ENCODE assay signal across 12 cellular contexts in the genomic region with DNA sequence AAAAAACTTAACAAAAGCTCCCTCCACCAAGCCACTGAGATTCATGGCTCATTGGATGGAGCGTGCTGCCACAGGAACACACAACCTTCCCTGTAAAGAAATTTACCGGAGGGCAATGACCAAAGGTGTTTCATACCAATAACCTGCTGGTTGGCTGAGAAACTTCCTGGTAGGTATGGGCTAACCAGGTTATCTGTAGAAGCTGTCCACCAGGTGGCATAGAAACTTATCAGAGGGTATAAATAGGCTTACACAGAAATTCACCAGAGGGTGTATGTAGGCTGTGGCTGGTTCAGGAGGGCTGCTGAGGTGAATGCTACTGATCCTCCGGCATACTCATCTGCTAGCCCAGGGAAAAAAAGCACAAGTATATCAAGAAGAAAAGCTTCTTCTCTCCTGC. TPM values are rescaled to one million over a fixed set of nuclear protein-coding genes. Genes with fewer than 3 reads are reported as not detected.
A peak's percentile ranks its signal among the peaks of the same experiment; 100 is the strongest.
DNase-seq lines count a peak whose midpoint lies in the region; ATAC-seq and TF ChIP-seq lines count a peak whose summit lies in the region.
"Had no signal": no experiment of that assay in that cellular context is flagged by ENCODE, and none has a peak within 500 bp of the region (broad histone marks: within the 10 kb centered on the region; RNA-seq: fewer than 3 reads in every experiment).

No MANE protein-coding gene starts in this region.

- H3K36me3 Mint-ChIP-seq in Calu3 (ENCODE audit: insufficient read depth, unreplicated experiment), result no peaks in the 10 kb centered on the region

- no peaks in the 10 kb centered on the region for H3K9me3 ChIP-seq in lower lobe of right lung

- H3K27ac ChIP-seq in lower lobe of right lung, result no peak overlapping the region
- H3K27ac ChIP-seq: HL-60 had no signal

- no peaks in the 10 kb centered on the region for H3K4me1 Mint-ChIP-seq in Calu3 (ENCODE audit: low read depth, unreplicated experiment)
- H3K4me1 Mint-ChIP-seq: activated CD4-positive, alpha-beta T cell treated with anti-CD3 and anti-CD28 coated beads for 36 hours; neural crest cell had no signal

- ATAC-seq in lower lobe of right lung, result peak; percentile 63 to 86
- no peak for ATAC-seq in GM18505 (IDR thresholded peaks at IDR 0.05; ENCODE audit: unreplicated experiment)
- ATAC-seq in HG02840 (IDR thresholded peaks at IDR 0.05; ENCODE audit: low FRiP score, unreplicated experiment), result no peak
- ATAC-seq: activated CD4-positive, alpha-beta T cell treated with anti-CD3 and anti-CD28 coated beads for 36 hours had no signal

- TF ChIP-seq CTCF in Calu3 (IDR thresholded peaks at IDR 0.05; ENCODE audit: unreplicated experiment) (peak; percentile 53), LNCAP (IDR thresholded peaks at IDR 0.05) (peak; percentile 40; the same call in 1 of the 2 replicates), astrocyte of the spinal cord (IDR thresholded peaks at IDR 0.05; ENCODE audit: low read depth, low read length) (peak; percentile 8), lower lobe of right lung (IDR thresholded peaks at IDR 0.05) (no peak), GM20000 (IDR thresholded peaks at IDR 0.05; ENCODE audit: extremely low read depth, missing control alignments) (no peak)

- H3K27me3 ChIP-seq in lower lobe of right lung (ENCODE audit: low read depth), result no peaks in the 10 kb centered on the region

- peak; percentile 71 for DNase-seq in Calu3
- DNase-seq in astrocyte of the spinal cord (ENCODE audit: low read depth, low spot score), result no peak
- DNase-seq in lower lobe of right lung, result no peak
- no peak for DNase-seq in GM20000 (ENCODE audit: low spot score)
- no peak for DNase-seq in activated CD8-positive, alpha-beta memory T cell treated with anti-CD3 and anti-CD28 coated beads, Interleukin-2, amount 50 U/mL, for 48 hours
- DNase-seq: activated CD4-positive, alpha-beta T cell treated with anti-CD3 and anti-CD28 coated beads for 36 hours; NCI-H774 had no signal

- no TSS peak for BruUV-seq in Calu3 (replicated peaks; lab: Mats Ljungman, UMichigan)

- intact Hi-C loops in Calu3 (cut with micrococcal nuclease; ENCODE audit: unreplicated experiment), result loop anchor here (1.0 kb wide), 1 partner anchor 78 kb away; no protein-coding TSS in a partner anchor
- intact Hi-C loops in lower lobe of right lung (cut with DNase I), result no loop called here

- CTCF ChIA-PET in Calu3 (lab: Charles Lee), result interaction anchor here (0.8 to 1.6 kb wide), 2 partner anchors 52 to 91 kb away, joined by 3 to 8 read pairs; no protein-coding TSS in a partner anchor

- no peaks in the 10 kb centered on the region for H3K9me3 Mint-ChIP-seq in Calu3 (ENCODE audit: low read depth, unreplicated experiment)
- H3K9me3 Mint-ChIP-seq: neural crest cell had no signal

- H3K27ac Mint-ChIP-seq in Calu3 (ENCODE audit: unreplicated experiment), result no peak overlapping the region
- H3K27ac Mint-ChIP-seq: activated CD4-positive, alpha-beta T cell treated with anti-CD3 and anti-CD28 coated beads for 36 hours had no signal

- H3K4me3 Mint-ChIP-seq in Calu3 (ENCODE audit: low read depth, unreplicated experiment), result no peak overlapping the region
- H3K4me3 Mint-ChIP-seq: activated CD4-positive, alpha-beta T cell treated with anti-CD3 and anti-CD28 coated beads for 36 hours; neural crest cell had no signal

- in situ Hi-C loops in astrocyte of the spinal cord (cut with HindIII; ENCODE audit: low sequenced_read_pairs), result no loop called here

- H3K36me3 ChIP-seq in lower lobe of right lung, result peaks cover 9% of the 10 kb centered on the region

- no peaks in the 10 kb centered on the region for H3K4me1 ChIP-seq in lower lobe of right lung

- H3K4me3 ChIP-seq in astrocyte of the spinal cord (ENCODE audit: low read depth, low read length), result no peak overlapping the region
- no peak overlapping the region for H3K4me3 ChIP-seq in lower lobe of right lung

- no peaks in the 10 kb centered on the region for H3K27me3 Mint-ChIP-seq in Calu3 (ENCODE audit: unreplicated experiment)
- H3K27me3 Mint-ChIP-seq: activated CD4-positive, alpha-beta T cell treated with anti-CD3 and anti-CD28 coated beads for 36 hours had no signal

- no peak for TF ChIP-seq POLR2A in GM18505 (IDR thresholded peaks at IDR 0.05; ENCODE audit: borderline replicate concordance, extremely low read depth, insufficient read depth, insufficient read length)

RNA-seq across cellular contexts. Expression of gene MTERF2, which starts 27.1 kb away (rescaled TPM):
- total RNA-seq in Calu3 (2022) (10.6 and 12.3 TPM in 2 replicates), lower lobe of right lung (13.6 TPM)

RNA-seq across cellular contexts. Expression of gene TMEM263, which starts 58.3 kb away (rescaled TPM):
- 46.3 and 47.6 TPM in 2 replicates for total RNA-seq in Calu3 (2022)
- total RNA-seq in lower lobe of right lung, result 26.5 TPM

Comparison
In these comparisons a context has a peak if more than half of its experiments do, and no peak if none do; other contexts are left out.
1. CTCF ChIP-seq: peak in Calu3 (single experiment), LNCAP (single experiment) and astrocyte of the spinal cord (single experiment); none in lower lobe of right lung (single experiment) and GM20000 (single experiment).
2. ATAC-seq: peak in lower lobe of right lung (2 of 2); none in GM18505 (single experiment) and HG02840 (single experiment).